8 cellular contexts compared by ENCODE assay signal in genomic region chr11:69641681-69642548, GRCh38. TPM values are rescaled to one million over a fixed set of nuclear protein-coding genes. Genes with fewer than 3 reads are reported as not detected.
DNase-seq lines count a peak whose midpoint lies in the region; ATAC-seq and TF ChIP-seq lines count a peak whose summit lies in the region.

No MANE protein-coding gene starts in this region.

- H3K36me3 Mint-ChIP-seq in CD8-positive, alpha-beta T cell = no peaks in the 10 kb centered on the region

- peaks cover 30% of the 10 kb centered on the region for H3K4me1 Mint-ChIP-seq in CD8-positive, alpha-beta T cell (ENCODE audit: low read depth)

- peaks cover 12% of the 10 kb centered on the region for H3K27me3 ChIP-seq in CD8-positive, alpha-beta T cell (ENCODE audit: insufficient read depth, low read length)
- H3K27me3 ChIP-seq in PC-3 (ENCODE audit: low read length) (no peaks in the 10 kb centered on the region), ovary (peaks cover 7% of the 10 kb centered on the region)

- H3K27me3 Mint-ChIP-seq in CD8-positive, alpha-beta T cell (ENCODE audit: low read depth) = peaks cover 27% of the 10 kb centered on the region

- H3F3A ChIP-seq in PC-3 (ENCODE audit: low read length, unreplicated experiment) = peaks cover 7% of the 10 kb centered on the region

- TF ChIP-seq POLR2A in ovary (IDR thresholded peaks at IDR 0.05) = no peak

- intact Hi-C loops in CD8-positive, alpha-beta T cell (cut with DNase I, micrococcal nuclease) = loop anchor here (2.0 to 10.0 kb wide), 5 partner anchors 33 to 1057 kb away; partner anchors contain the start of genes CPT1A (in 1 of the 2), IGHMBP2 (in 1 of the 2), LTO1 (in 1 of the 2) and MRPL21 (in 1 of the 2)
- intact Hi-C loops in PC-3 (cut with micrococcal nuclease) (loop anchor here (1.0 kb wide), 1 partner anchor 520 kb away; no protein-coding TSS in a partner anchor), ovary (cut with DNase I) (loop anchor here in 3 of 4 donors (5.0 to 10.0 kb wide), 2 partner anchors 537 to 540 kb away; no protein-coding TSS in a partner anchor)

- 2 to 3% (median 2%) methylated on average over 49 to 68 of the region's 68 CpGs for WGBS in ovary, 3 donors

- TF ChIP-seq EP300 in ovary (IDR thresholded peaks at IDR 0.05) = no peak

- no peak for TF ChIP-seq CTCF in CD8-positive, alpha-beta T cell (IDR thresholded peaks at IDR 0.05)
- TF ChIP-seq CTCF in PC-3 (conservative IDR thresholded peaks at IDR 0.05; ENCODE audit: low read depth, low read length) (no peak), epithelial cell of proximal tubule (conservative IDR thresholded peaks at IDR 0.05; ENCODE audit: low read depth, low read length) (no peak), ovary (IDR thresholded peaks at IDR 0.05) (no peak)

- H3K79me2 ChIP-seq in PC-3 (ENCODE audit: low read length) = peaks cover 79% of the 10 kb centered on the region

- peak overlapping the region; percentile 96 for H3K4me2 ChIP-seq in PC-3 (ENCODE audit: low read length)

- in situ Hi-C loops in ACHN (cut with HindIII; ENCODE audit: low pct_ligation_motif_present, low pct_unique_long_range_greater_than_20kb, low sequenced_read_pairs) = no loop called here

- peaks cover 41% of the 10 kb centered on the region for H3K4me1 ChIP-seq in CD8-positive, alpha-beta T cell (ENCODE audit: insufficient read depth, low read length)
- H3K4me1 ChIP-seq in PC-3 (ENCODE audit: insufficient read depth, low read length) (peaks cover 39% of the 10 kb centered on the region), ovary (ENCODE audit: insufficient read depth) (peaks cover 5% of the 10 kb centered on the region)

- peaks cover 54% of the 10 kb centered on the region for H4K20me1 ChIP-seq in PC-3 (ENCODE audit: low read length)

- no peaks in the 10 kb centered on the region for H3K9me2 ChIP-seq in PC-3 (replicated peaks; ENCODE audit: low read length)

- POLR2A ChIA-PET in CD8-positive, alpha-beta T cell (lab: Charles Lee) = interaction anchor here (0.7 kb wide), 1 partner anchor 346 kb away, joined by 4 read pairs; no protein-coding TSS in a partner anchor
- POLR2A ChIA-PET in PC-3 (lab: Charles Lee; ENCODE audit: unreplicated experiment) = no interaction called here

- H3K9me3 ChIP-seq in CD8-positive, alpha-beta T cell (ENCODE audit: low read length) = no peaks in the 10 kb centered on the region
- H3K9me3 ChIP-seq in PC-3 (ENCODE audit: low read length) (no peaks in the 10 kb centered on the region), ovary (no peaks in the 10 kb centered on the region)

- DNase-seq in CD8-positive, alpha-beta T cell = no peak
- DNase-seq in PC-3 (peak; percentile 28), epithelial cell of proximal tubule (ENCODE audit: low read depth) (no peak), ovary (no peak), ACHN (no peak), kidney glomerular epithelial cell (lab: John Stamatoyannopoulos, UW) (no peak)

- peak overlapping the region; percentile 97 for H3K9ac ChIP-seq in PC-3 (ENCODE audit: low read length)

- BruUV-seq in PC-3 (replicated peaks; lab: Mats Ljungman, UMichigan) = no TSS peak

- no peak overlapping the region for H2AFZ ChIP-seq in PC-3 (ENCODE audit: low read length)

- no peaks in the 10 kb centered on the region for H3K36me3 ChIP-seq in CD8-positive, alpha-beta T cell (ENCODE audit: insufficient read depth, low read length)
- peaks cover 42% of the 10 kb centered on the region for H3K36me3 ChIP-seq in PC-3 (ENCODE audit: low read depth, low read length)
- no peaks in the 10 kb centered on the region for H3K36me3 ChIP-seq in ovary

- ATAC-seq in CD8-positive, alpha-beta T cell = no peak
- ATAC-seq in PC-3 (no peak), HG02759 (IDR thresholded peaks at IDR 0.05; ENCODE audit: unreplicated experiment) (no peak), HG03139 (IDR thresholded peaks at IDR 0.05; ENCODE audit: unreplicated experiment) (no peak)

- no peak overlapping the region for H3K27ac ChIP-seq in CD8-positive, alpha-beta T cell (ENCODE audit: low read depth, low read length)
- H3K27ac ChIP-seq in PC-3 (ENCODE audit: low read length) = peak overlapping the region; percentile 84
- H3K27ac ChIP-seq in ovary = peak overlapping the region in 1 of 2 donors; percentile 28

- H3K9me3 Mint-ChIP-seq in CD8-positive, alpha-beta T cell = no peaks in the 10 kb centered on the region

- H3K4me3 ChIP-seq in CD8-positive, alpha-beta T cell (ENCODE audit: low read depth, low read length) = peak overlapping the region; percentile 39
- peak overlapping the region; percentile 99 for H3K4me3 ChIP-seq in PC-3 (ENCODE audit: low read length)
- peak overlapping the region; percentile 94 for H3K4me3 ChIP-seq in epithelial cell of proximal tubule (ENCODE audit: low read depth, low read length)
- peak overlapping the region; percentile 57 for H3K4me3 ChIP-seq in ovary

- H3K4me3 Mint-ChIP-seq in CD8-positive, alpha-beta T cell = peak overlapping the region; percentile 83

- CTCF ChIA-PET in CD8-positive, alpha-beta T cell (lab: Charles Lee) = interaction anchor here (0.8 to 4.4 kb wide), 5 partner anchors 18 to 541 kb away, joined by 3 to 96 read pairs (median 3); partner anchors contain the start of gene MYEOV
- CTCF ChIA-PET in PC-3 (lab: Charles Lee) = interaction anchor here (0.7 kb wide), 1 partner anchor 33 kb away, joined by 3 read pairs; no protein-coding TSS in a partner anchor

- no peak overlapping the region for H3K27ac Mint-ChIP-seq in CD8-positive, alpha-beta T cell

RNA-seq across cellular contexts. Expression of gene CCND1, which starts 1.0 kb away (rescaled TPM):
- total RNA-seq in CD8-positive, alpha-beta T cell = 1 to 10 TPM; 6.6 to 7.1 TPM
- total RNA-seq in PC-3 (2014; rRNA removed) = 868 and 934 TPM in 2 replicates
- total RNA-seq in epithelial cell of proximal tubule = 345 and 533 TPM in 2 replicates
- 10 to 100 TPM in 5 of 7 donors, 1 to 10 TPM in 2; 6.0 to 58.9 (median 19.2) TPM for total RNA-seq in ovary
- 10 to 100 TPM in 1 of 2 donors, 1 to 10 TPM in 1; 3.4 to 19.3 TPM for polyA plus RNA-seq in ovary

RNA-seq across cellular contexts. Expression of gene LTO1, which starts 33.2 kb away (rescaled TPM):
- 10 to 100 TPM; 28.3 to 29.1 TPM for total RNA-seq in CD8-positive, alpha-beta T cell
- 37.5 and 46.1 TPM in 2 replicates for total RNA-seq in PC-3 (2014; rRNA removed)
- total RNA-seq in epithelial cell of proximal tubule = 15.9 and 17.3 TPM in 2 replicates
- total RNA-seq in ovary = 10 to 100 TPM; 13.4 to 29.9 (median 22.7) TPM
- 10 to 100 TPM; 15.5 to 15.9 TPM for polyA plus RNA-seq in ovary

Comparison
In these comparisons a context has a peak if more than half of its experiments do, and no peak if none do; other contexts are left out.
1. H3K4me3 ChIP-seq: peak in every context shown above with its lines; median percentile 99 in PC-3; 94 in epithelial cell of proximal tubule; 57 in ovary; 39 in CD8-positive, alpha-beta T cell.